12 cellular contexts compared by ENCODE assay signal in genomic region chr21:38956791-38957571, GRCh38.
DNase-seq lines count a peak whose midpoint lies in the region; ATAC-seq and TF ChIP-seq lines count a peak whose summit lies in the region.
"Had no signal": no experiment of that assay in that cellular context is flagged by ENCODE, and none has a peak within 500 bp of the region (broad histone marks: within the 10 kb centered on the region; RNA-seq: fewer than 3 reads in every experiment).

No MANE protein-coding gene starts in this region.

- H3K9me3 ChIP-seq in right atrium auricular region = no peaks in the 10 kb centered on the region

- H3K9me3 Mint-ChIP-seq in activated naive CD8-positive, alpha-beta T cell treated with anti-CD3 and anti-CD28 coated beads for 36 hours = no peaks in the 10 kb centered on the region

- no peak overlapping the region for H3K27ac Mint-ChIP-seq in activated naive CD8-positive, alpha-beta T cell treated with anti-CD3 and anti-CD28 coated beads for 36 hours

- H3K27ac ChIP-seq in right atrium auricular region (peak overlapping the region; percentile 66 to 79), temporal lobe (ENCODE audit: low read depth, low read length) (peak overlapping the region; percentile 81)

- peaks cover 6% of the 10 kb centered on the region for H3K4me1 Mint-ChIP-seq in activated naive CD8-positive, alpha-beta T cell treated with anti-CD3 and anti-CD28 coated beads for 36 hours

- no peak for ATAC-seq in HG03442 (IDR thresholded peaks at IDR 0.05; ENCODE audit: unreplicated experiment)
- ATAC-seq: GM12878 had no signal

- DNase-seq in NCI-H2171 treated with DMSO at 0.1 percent for 48 hours (lab: John Stamatoyannopoulos, UW) (peak; percentile 46), NCI-H2171 (lab: John Stamatoyannopoulos, UW) (no peak), RPMI8226 (peak; percentile 87), right atrium auricular region (ENCODE audit: low spot score) (no peak), DMS 273 (lab: John Stamatoyannopoulos, UW; ENCODE audit: unreplicated experiment) (no peak)
- DNase-seq in activated naive CD8-positive, alpha-beta T cell treated with anti-CD3 and anti-CD28 coated beads for 36 hours = no peak
- DNase-seq: 8988T; activated CD8-positive, alpha-beta memory T cell treated with anti-CD3 and anti-CD28 coated beads for 24 hours; NCI-H1694 had no signal

- TF ChIP-seq CTCF in right atrium auricular region (IDR thresholded peaks at IDR 0.05) = no peak

- H3K36me3 Mint-ChIP-seq in activated naive CD8-positive, alpha-beta T cell treated with anti-CD3 and anti-CD28 coated beads for 36 hours = no peaks in the 10 kb centered on the region

- H3K4me3 ChIP-seq in right atrium auricular region = no peak overlapping the region
- H3K4me3 ChIP-seq: GM12878 had no signal

- peaks cover 0 to 40% of the 10 kb centered on the region in 2 donors for H3K4me1 ChIP-seq in right atrium auricular region

- H3K36me3 ChIP-seq in right atrium auricular region = no peaks in the 10 kb centered on the region

- H3K4me3 Mint-ChIP-seq in activated naive CD8-positive, alpha-beta T cell treated with anti-CD3 and anti-CD28 coated beads for 36 hours = no peak overlapping the region

- peaks cover 8% of the 10 kb centered on the region for H3K27me3 Mint-ChIP-seq in activated naive CD8-positive, alpha-beta T cell treated with anti-CD3 and anti-CD28 coated beads for 36 hours

- no peaks in the 10 kb centered on the region for H3K27me3 ChIP-seq in right atrium auricular region

Comparison
In these comparisons a context has a peak if more than half of its experiments do, and no peak if none do; other contexts are left out.
1. DNase-seq: peak in NCI-H2171 treated with DMSO at 0.1 percent for 48 hours (single experiment) and RPMI8226 (single experiment); none in NCI-H2171 (single experiment), right atrium auricular region (single experiment), DMS 273 (single experiment) and activated naive CD8-positive, alpha-beta T cell treated with anti-CD3 and anti-CD28 coated beads for 36 hours (single experiment).